In genomic region chr12:107441906-107442305, GRCh38 we compare ENCODE assay signal across 13 cellular contexts.
DNase-seq lines count a peak whose midpoint lies in the region; ATAC-seq, FAIRE-seq and TF ChIP-seq lines count a peak whose summit lies in the region.
"Had no signal": no experiment of that assay in that cellular context is flagged by ENCODE, and none has a peak within 500 bp of the region (broad histone marks: within the 10 kb centered on the region; RNA-seq: fewer than 3 reads in every experiment).

No MANE protein-coding gene starts in this region.

- peak overlapping the region; percentile 64 for H3K4me3 ChIP-seq in thoracic aorta
- H3K4me3 ChIP-seq: GM23338 had no signal

- FAIRE-seq in GM19239 (lab: Jason Lieb, UNC): no peak

- peaks cover 4 to 5% of the 10 kb centered on the region in 2 donors for H3K4me1 ChIP-seq in thoracic aorta (ENCODE audit: control insufficient read depth in 1 of 2, low read depth in 2 of 2)
- H3K4me1 ChIP-seq: BE2C had no signal

- ATAC-seq in activated naive CD8-positive, alpha-beta T cell treated with anti-CD3 and anti-CD28 coated beads, Interleukin-2, amount 10 ng/mL, durations not matched to agents 7 days and 5 days (ENCODE audit: low read depth): no peak
- ATAC-seq in left lobe of liver: peak; percentile 89
- ATAC-seq in thoracic aorta (ENCODE audit: insufficient number of reproducible peaks, low FRiP score, low read depth): no peak
- ATAC-seq in GM19452 (IDR thresholded peaks at IDR 0.05; ENCODE audit: unreplicated experiment): no peak
- ATAC-seq: GM23338 had no signal

- H3K4me3 Mint-ChIP-seq in activated naive CD4-positive, alpha-beta T cell treated with anti-CD3 and anti-CD28 coated beads, Interleukin-2, amount 10 ng/mL, durations not matched to agents 7 days and 5 days: peak overlapping the region; percentile 26
- peak overlapping the region; percentile 39 for H3K4me3 Mint-ChIP-seq in activated naive CD8-positive, alpha-beta T cell treated with anti-CD3 and anti-CD28 coated beads, Interleukin-2, amount 10 ng/mL, durations not matched to agents 7 days and 5 days
- no peak overlapping the region for H3K4me3 Mint-ChIP-seq in endothelial cell (ENCODE audit: unreplicated experiment)
- H3K4me3 Mint-ChIP-seq: GM23338, memory B cell had no signal

- H3K4me1 Mint-ChIP-seq in activated naive CD4-positive, alpha-beta T cell treated with anti-CD3 and anti-CD28 coated beads, Interleukin-2, amount 10 ng/mL, durations not matched to agents 7 days and 5 days: peaks cover 19% of the 10 kb centered on the region
- H3K4me1 Mint-ChIP-seq in activated naive CD8-positive, alpha-beta T cell treated with anti-CD3 and anti-CD28 coated beads, Interleukin-2, amount 10 ng/mL, durations not matched to agents 7 days and 5 days: peaks cover 18% of the 10 kb centered on the region
- no peaks in the 10 kb centered on the region for H3K4me1 Mint-ChIP-seq in endothelial cell (ENCODE audit: unreplicated experiment)
- H3K4me1 Mint-ChIP-seq: memory B cell had no signal

- H3K27ac Mint-ChIP-seq in activated naive CD4-positive, alpha-beta T cell treated with anti-CD3 and anti-CD28 coated beads, Interleukin-2, amount 10 ng/mL, durations not matched to agents 7 days and 5 days: peak overlapping the region; percentile 53
- H3K27ac Mint-ChIP-seq in activated naive CD8-positive, alpha-beta T cell treated with anti-CD3 and anti-CD28 coated beads, Interleukin-2, amount 10 ng/mL, durations not matched to agents 7 days and 5 days: peak overlapping the region; percentile 42
- H3K27ac Mint-ChIP-seq in endothelial cell (ENCODE audit: unreplicated experiment): no peak overlapping the region
- H3K27ac Mint-ChIP-seq: GM23338, memory B cell had no signal

- CTCF ChIA-PET in activated naive CD4-positive, alpha-beta T cell treated with anti-CD3 and anti-CD28 coated beads, Interleukin-2, amount 10 ng/mL, durations not matched to agents 7 days and 5 days (lab: Charles Lee): interaction anchor here (0.5 kb wide), 1 partner anchor 19 kb away, joined by 3 read pairs; no protein-coding TSS in a partner anchor

- POLR2A ChIA-PET in activated naive CD8-positive, alpha-beta T cell treated with anti-CD3 and anti-CD28 coated beads, Interleukin-2, amount 10 ng/mL, durations not matched to agents 7 days and 5 days (lab: Charles Lee): no interaction called here

- H3K36me3 Mint-ChIP-seq in activated naive CD4-positive, alpha-beta T cell treated with anti-CD3 and anti-CD28 coated beads, Interleukin-2, amount 10 ng/mL, durations not matched to agents 7 days and 5 days: no peaks in the 10 kb centered on the region
- peaks cover 7% of the 10 kb centered on the region for H3K36me3 Mint-ChIP-seq in activated naive CD8-positive, alpha-beta T cell treated with anti-CD3 and anti-CD28 coated beads, Interleukin-2, amount 10 ng/mL, durations not matched to agents 7 days and 5 days
- H3K36me3 Mint-ChIP-seq in endothelial cell (ENCODE audit: low read depth, unreplicated experiment): no peaks in the 10 kb centered on the region

- no peak overlapping the region for H3K27ac ChIP-seq in thoracic aorta

- H3K9me3 Mint-ChIP-seq in activated naive CD4-positive, alpha-beta T cell treated with anti-CD3 and anti-CD28 coated beads, Interleukin-2, amount 10 ng/mL, durations not matched to agents 7 days and 5 days: no peaks in the 10 kb centered on the region
- H3K9me3 Mint-ChIP-seq in activated naive CD8-positive, alpha-beta T cell treated with anti-CD3 and anti-CD28 coated beads, Interleukin-2, amount 10 ng/mL, durations not matched to agents 7 days and 5 days: no peaks in the 10 kb centered on the region
- no peaks in the 10 kb centered on the region for H3K9me3 Mint-ChIP-seq in endothelial cell (ENCODE audit: unreplicated experiment)
- H3K9me3 Mint-ChIP-seq: GM23338 had no signal

- DNase-seq in activated naive CD4-positive, alpha-beta T cell treated with anti-CD3 and anti-CD28 coated beads, Interleukin-2, amount 10 ng/mL, durations not matched to agents 7 days and 5 days: peak; percentile 21
- no peak for DNase-seq in activated naive CD4-positive, alpha-beta T cell treated with Interleukin-2 at 50 U/mL for 16 hours
- DNase-seq in activated naive CD8-positive, alpha-beta T cell treated with anti-CD3 and anti-CD28 coated beads, Interleukin-2, amount 10 ng/mL, durations not matched to agents 7 days and 5 days: no peak
- DNase-seq in left lobe of liver (ENCODE audit: low spot score) (peak; percentile 55), thoracic aorta (ENCODE audit: low spot score) (no peak), endothelial cell (ENCODE audit: low spot score) (no peak), GM19239 (ENCODE audit: insufficient read length, low spot score) (no peak)
- DNase-seq: BE2C; stimulated activated CD4-positive, alpha-beta T cell treated with anti-CD3 and anti-CD28 coated beads, Interleukin-2, amount 100 ng/mL, for 24 hours; T-helper 1 cell had no signal

- no peaks in the 10 kb centered on the region for H3K27me3 Mint-ChIP-seq in activated naive CD4-positive, alpha-beta T cell treated with anti-CD3 and anti-CD28 coated beads, Interleukin-2, amount 10 ng/mL, durations not matched to agents 7 days and 5 days
- no peaks in the 10 kb centered on the region for H3K27me3 Mint-ChIP-seq in activated naive CD8-positive, alpha-beta T cell treated with anti-CD3 and anti-CD28 coated beads, Interleukin-2, amount 10 ng/mL, durations not matched to agents 7 days and 5 days
- H3K27me3 Mint-ChIP-seq in endothelial cell (ENCODE audit: unreplicated experiment): no peaks in the 10 kb centered on the region

- no peak for TF ChIP-seq CTCF in thoracic aorta (IDR thresholded peaks at IDR 0.05)
- TF ChIP-seq CTCF in endothelial cell (IDR thresholded peaks at IDR 0.05; ENCODE audit: unreplicated experiment): no peak

- H3K36me3 ChIP-seq in thoracic aorta: no peaks in the 10 kb centered on the region
- H3K36me3 ChIP-seq: BE2C had no signal

- H3K27me3 ChIP-seq in thoracic aorta (replicated peaks; ENCODE audit: insufficient read depth): no peaks in the 10 kb centered on the region
- H3K27me3 ChIP-seq: BE2C had no signal

- H3K9me3 ChIP-seq in thoracic aorta: no peaks in the 10 kb centered on the region
- H3K9me3 ChIP-seq: BE2C had no signal

Comparison
In these comparisons a context has a peak if more than half of its experiments do, and no peak if none do; other contexts are left out.
1. DNase-seq: peak in activated naive CD4-positive, alpha-beta T cell treated with anti-CD3 and anti-CD28 coated beads, Interleukin-2, amount 10 ng/mL, durations not matched to agents 7 days and 5 days (single experiment) and left lobe of liver (single experiment); none in activated naive CD4-positive, alpha-beta T cell treated with Interleukin-2 at 50 U/mL for 16 hours (single experiment), activated naive CD8-positive, alpha-beta T cell treated with anti-CD3 and anti-CD28 coated beads, Interleukin-2, amount 10 ng/mL, durations not matched to agents 7 days and 5 days (single experiment), thoracic aorta (single experiment), endothelial cell (single experiment) and GM19239 (single experiment).